Comparison of ENCODE assay signal across 11 cellular contexts in genomic region chr2:85935746-85936208, GRCh38. TPM values are rescaled to one million over a fixed set of nuclear protein-coding genes. Genes with fewer than 3 reads are reported as not detected.
DNase-seq lines count a peak whose midpoint lies in the region; ATAC-seq, FAIRE-seq and TF ChIP-seq lines count a peak whose summit lies in the region.
"Had no signal": no experiment of that assay in that cellular context is flagged by ENCODE, and none has a peak within 500 bp of the region (broad histone marks: within the 10 kb centered on the region; RNA-seq: fewer than 3 reads in every experiment).

No MANE protein-coding gene starts in this region.

- no peak overlapping the region for H3K27ac ChIP-seq in cardiac muscle cell

- H3K4me1 ChIP-seq in cardiac muscle cell (ENCODE audit: low read depth) (peaks cover 11% of the 10 kb centered on the region), adipocyte (ENCODE audit: control insufficient read depth, insufficient read depth, low read length) (peaks cover 49% of the 10 kb centered on the region)

- H3K36me3 ChIP-seq in cardiac muscle cell = no peaks in the 10 kb centered on the region
- H3K36me3 ChIP-seq in adipocyte (ENCODE audit: control insufficient read depth, insufficient read depth, low read length, severe bottlenecking) = no peaks in the 10 kb centered on the region

- TF ChIP-seq CTCF in cardiac muscle cell (IDR thresholded peaks at IDR 0.05; ENCODE audit: low read depth, low read length) = no peak

- H3K9me3 ChIP-seq in cardiac muscle cell (ENCODE audit: low read depth) (no peaks in the 10 kb centered on the region), adipocyte (ENCODE audit: control insufficient read depth, low read length) (no peaks in the 10 kb centered on the region)

- no peak overlapping the region for H3K9ac ChIP-seq in adipocyte (ENCODE audit: low read length)

- ATAC-seq in Right ventricle myocardium inferior (no peak), HG02759 (IDR thresholded peaks at IDR 0.05; ENCODE audit: unreplicated experiment) (no peak), GM19397 (IDR thresholded peaks at IDR 0.05; ENCODE audit: unreplicated experiment) (no peak)

- DNase-seq in cardiac muscle cell (ENCODE audit: low read depth in 1 of 2, low spot score in 1 of 2) (peak; percentile 35 to 75), Right ventricle myocardium inferior (ENCODE audit: missing footprints) (no peak), adipocyte (ENCODE audit: low read depth) (peak; percentile 70), iPS-NIHi11 (ENCODE audit: low spot score) (peak; percentile 77), urothelium cell line (ENCODE audit: low spot score) (peak; percentile 76), GM19240 (ENCODE audit: insufficient read length, low spot score) (no peak)
- DNase-seq: NCI-H1694 had no signal

- H3K4me3 ChIP-seq in cardiac muscle cell (no peak overlapping the region), adipocyte (ENCODE audit: low read length) (no peak overlapping the region)

- intact Hi-C loops in Right ventricle myocardium inferior (cut with DNase I) = no loop called here

- no peaks in the 10 kb centered on the region for H3K27me3 ChIP-seq in cardiac muscle cell
- H3K27me3 ChIP-seq in adipocyte (replicated peaks; ENCODE audit: control insufficient read depth, insufficient read depth, low read length) = no peaks in the 10 kb centered on the region

- FAIRE-seq in urothelium cell line (lab: Jason Lieb, UNC) = peak; percentile 27
- FAIRE-seq: A204.1, islet of Langerhans had no signal

RNA-seq across cellular contexts. Expression of gene ST3GAL5, which starts 47.0 kb away (rescaled TPM):
- total RNA-seq in cardiac muscle cell (8.1 and 12.5 TPM in 2 replicates), Right ventricle myocardium inferior (6.8 TPM)
- 5.7 and 11.9 TPM in 2 replicates for polyA plus RNA-seq in cardiac muscle cell

Comparison
In these comparisons a context has a peak if more than half of its experiments do, and no peak if none do; other contexts are left out.
1. DNase-seq: peak in cardiac muscle cell (2 of 2), adipocyte (single experiment), iPS-NIHi11 (single experiment) and urothelium cell line (single experiment); none in Right ventricle myocardium inferior (single experiment) and GM19240 (single experiment).